ENCODE assay signal across 1 cellular context in the genomic region with DNA sequence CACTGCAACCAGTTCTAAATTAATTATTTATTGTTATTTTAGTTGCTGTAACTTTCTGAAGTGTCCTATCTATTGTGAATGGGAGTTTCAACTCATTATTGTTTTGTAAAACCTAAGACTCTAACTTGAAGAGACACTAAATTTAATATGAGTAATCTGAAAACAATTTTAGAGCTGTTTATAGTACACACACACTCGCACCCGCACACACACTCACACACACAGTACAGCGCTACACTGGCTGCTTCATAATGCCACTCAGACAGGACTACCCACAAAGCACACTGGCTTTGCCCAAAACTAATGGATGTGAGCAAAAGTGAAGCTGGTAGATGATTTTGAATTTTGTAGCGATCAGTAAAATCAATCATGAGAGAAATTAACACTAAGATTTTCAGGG.
TF ChIP-seq lines count a peak whose summit lies in the region.

No MANE protein-coding gene starts in this region.

TF ChIP-seq in IMR-90, 13 proteins besides CTCF, POLR2A, EP300 and RAD21 (continued from another document):
- no peak for TF ChIP-seq BHLHE40 (IDR thresholded peaks at IDR 0.05; ENCODE audit: low read depth, low read length)
- TF ChIP-seq NFE2L2 (IDR thresholded peaks at IDR 0.05; ENCODE audit: low read depth, low read length) = no peak
- no peak for TF ChIP-seq MAFK (IDR thresholded peaks at IDR 0.05; ENCODE audit: low read depth, low read length)
- TF ChIP-seq, protein P1, sequence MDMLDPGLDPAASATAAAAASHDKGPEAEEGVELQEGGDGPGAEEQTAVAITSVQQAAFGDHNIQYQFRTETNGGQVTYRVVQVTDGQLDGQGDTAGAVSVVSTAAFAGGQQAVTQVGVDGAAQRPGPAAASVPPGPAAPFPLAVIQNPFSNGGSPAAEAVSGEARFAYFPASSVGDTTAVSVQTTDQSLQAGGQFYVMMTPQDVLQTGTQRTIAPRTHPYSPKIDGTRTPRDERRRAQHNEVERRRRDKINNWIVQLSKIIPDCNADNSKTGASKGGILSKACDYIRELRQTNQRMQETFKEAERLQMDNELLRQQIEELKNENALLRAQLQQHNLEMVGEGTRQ (IDR thresholded peaks at IDR 0.05; ENCODE audit: low read depth, low read length) = no peak
- no peak for TF ChIP-seq RCOR1 (IDR thresholded peaks at IDR 0.05; ENCODE audit: insufficient replicate concordance, low read length)
- TF ChIP-seq MXI1 (IDR thresholded peaks at IDR 0.05; ENCODE audit: borderline replicate concordance, low read depth, low read length) = no peak
- no peak for TF ChIP-seq FOS (IDR thresholded peaks at IDR 0.05; ENCODE audit: low read depth, low read length)
